Comparison of ENCODE assay signal across 1 cellular context in genomic region chr3:32913790-32914446, GRCh38.
TF ChIP-seq lines count a peak whose summit lies in the region.

No MANE protein-coding gene starts in this region.

TF ChIP-seq in IMR-90, 13 proteins besides CTCF, POLR2A, EP300 and RAD21:
- no peak for TF ChIP-seq BHLHE40 (IDR thresholded peaks at IDR 0.05; ENCODE audit: low read depth, low read length)
- no peak for TF ChIP-seq MAZ (IDR thresholded peaks at IDR 0.05; ENCODE audit: borderline replicate concordance, low read depth, low read length)
- no peak for TF ChIP-seq CHD1 (IDR thresholded peaks at IDR 0.05; ENCODE audit: low read depth, low read length)
TF ChIP-seq in IMR-90: peak in this region for 0.
